ENCODE assay signal across 10 cellular contexts in genomic region chr3:50341537-50341936, GRCh38. TPM values are rescaled to one million over a fixed set of nuclear protein-coding genes. Genes with fewer than 3 reads are reported as not detected.
DNase-seq lines count a peak whose midpoint lies in the region; ATAC-seq and TF ChIP-seq lines count a peak whose summit lies in the region.
"Had no signal": no experiment of that assay in that cellular context is flagged by ENCODE, and none has a peak within 500 bp of the region (broad histone marks: within the 10 kb centered on the region; RNA-seq: fewer than 3 reads in every experiment).

No MANE protein-coding gene starts in this region.

- H3K27me3 ChIP-seq in CD8-positive, alpha-beta memory T cell (ENCODE audit: insufficient read depth, low read length, poor library complexity, severe bottlenecking) = no peaks in the 10 kb centered on the region
- H3K27me3 ChIP-seq in esophagus muscularis mucosa (peaks cover 0 to 3% (median 0%) of the 10 kb centered on the region in 4 donors), SJCRH30 (no peaks in the 10 kb centered on the region)

- H3K4me3 ChIP-seq in CD8-positive, alpha-beta memory T cell (ENCODE audit: low read length) = peak overlapping the region; percentile 73
- H3K4me3 ChIP-seq in esophagus muscularis mucosa (peak overlapping the region; percentile 57 to 74 (median 67)), skeletal muscle cell (ENCODE audit: low read depth, low read length) (peak overlapping the region; percentile 55), SJCRH30 (no peak overlapping the region)

- no peaks in the 10 kb centered on the region for H3K9me3 ChIP-seq in CD8-positive, alpha-beta memory T cell (ENCODE audit: low read length)
- no peaks in the 10 kb centered on the region for H3K9me3 ChIP-seq in esophagus muscularis mucosa
- H3K9me3 ChIP-seq in SJCRH30 (replicated peaks) = no peaks in the 10 kb centered on the region

- CTCF ChIA-PET in CD8-positive, alpha-beta memory T cell (lab: Charles Lee) = interaction anchor here (1.1 to 8.5 kb wide), 6 partner anchors 8 to 228 kb away, joined by 3 to 103 read pairs (median 4); partner anchors contain the start of genes CYB561D2, HEMK1, NPRL2 and ZMYND10

- POLR2A ChIA-PET in CD8-positive, alpha-beta memory T cell (lab: Charles Lee) = interaction anchor here (0.9 to 2.4 kb wide), 3 partner anchors 8 to 14 kb away, joined by 5 to 27 read pairs (median 6); partner anchors contain the start of genes CYB561D2 and NPRL2

- peaks cover 0 to 2% of the 10 kb centered on the region in 2 donors for H3K27me3 Mint-ChIP-seq in CD8-positive, alpha-beta memory T cell
- H3K27me3 Mint-ChIP-seq in IgD-negative memory B cell = no peaks in the 10 kb centered on the region

- intact Hi-C loops in esophagus muscularis mucosa (cut with DNase I) = no loop called here

- DNase-seq in CD8-positive, alpha-beta memory T cell = peak in 1 of 5 donors; percentile 39
- DNase-seq in esophagus muscularis mucosa (ENCODE audit: extremely low spot score) (no peak), skeletal muscle cell (ENCODE audit: low read depth) (no peak), activated gamma-delta T cell treated with Interleukin-2 at 50 U/mL for 16 hours (no peak), SJCRH30 (no peak)
- DNase-seq: NCI-H2171 had no signal

- peak overlapping the region; percentile 59 for H3K27ac ChIP-seq in CD8-positive, alpha-beta memory T cell (ENCODE audit: low read depth, low read length)
- H3K27ac ChIP-seq in esophagus muscularis mucosa (replicated peaks in 1 of 4) (peak overlapping the region; percentile 96 to 100 (median 98)), SJCRH30 (no peak overlapping the region)
- H3K27ac ChIP-seq: parathyroid adenoma had no signal

- H3K4me1 ChIP-seq in CD8-positive, alpha-beta memory T cell (ENCODE audit: insufficient read depth, low read length) = peaks cover 52% of the 10 kb centered on the region
- peaks cover 44 to 66% (median 60%) of the 10 kb centered on the region in 4 donors for H3K4me1 ChIP-seq in esophagus muscularis mucosa
- H3K4me1 ChIP-seq in SJCRH30 = no peaks in the 10 kb centered on the region

- no peaks in the 10 kb centered on the region for H3K36me3 ChIP-seq in CD8-positive, alpha-beta memory T cell (ENCODE audit: insufficient read depth, low read length)
- H3K36me3 ChIP-seq in esophagus muscularis mucosa (no peaks in the 10 kb centered on the region), SJCRH30 (no peaks in the 10 kb centered on the region)

- TF ChIP-seq EP300 in esophagus muscularis mucosa (IDR thresholded peaks at IDR 0.05) = no peak

- no peak for TF ChIP-seq CTCF in esophagus muscularis mucosa (IDR thresholded peaks at IDR 0.05)

- H3K4me1 Mint-ChIP-seq in CD8-positive, alpha-beta memory T cell = peaks cover 44 to 76% (median 56%) of the 10 kb centered on the region in 3 donors
- peaks cover 19 to 26% (median 25%) of the 10 kb centered on the region in 3 donors for H3K4me1 Mint-ChIP-seq in IgD-negative memory B cell

- peaks cover 0 to 25% (median 2%) of the 10 kb centered on the region in 3 donors for H3K36me3 Mint-ChIP-seq in CD8-positive, alpha-beta memory T cell
- no peaks in the 10 kb centered on the region for H3K36me3 Mint-ChIP-seq in IgD-negative memory B cell

- peak overlapping the region; percentile 81 to 95 (median 89) for H3K4me3 Mint-ChIP-seq in CD8-positive, alpha-beta memory T cell
- peak overlapping the region; percentile 88 to 96 (median 92) for H3K4me3 Mint-ChIP-seq in IgD-negative memory B cell

- no peak for ATAC-seq in HG02840 (IDR thresholded peaks at IDR 0.05; ENCODE audit: low FRiP score, unreplicated experiment)
- ATAC-seq in HG02798 (IDR thresholded peaks at IDR 0.05; ENCODE audit: poor library complexity, unreplicated experiment) = no peak

- peak overlapping the region; percentile 72 to 95 (median 89) for H3K27ac Mint-ChIP-seq in CD8-positive, alpha-beta memory T cell
- peak overlapping the region; percentile 66 to 90 (median 86) for H3K27ac Mint-ChIP-seq in IgD-negative memory B cell

- H3K9me3 Mint-ChIP-seq in CD8-positive, alpha-beta memory T cell = no peaks in the 10 kb centered on the region
- H3K9me3 Mint-ChIP-seq in IgD-negative memory B cell = no peaks in the 10 kb centered on the region

- TF ChIP-seq POLR2A in esophagus muscularis mucosa (IDR thresholded peaks at IDR 0.05; ENCODE audit: low read depth) = no peak

- 87% methylated on average over 5 of the region's 9 CpGs for WGBS in esophagus muscularis mucosa

RNA-seq across cellular contexts. Expression of gene RASSF1, which starts 0.9 kb away (rescaled TPM):
- total RNA-seq in CD8-positive, alpha-beta memory T cell = 10 to 100 TPM; 70.8 to 71.9 TPM
- polyA plus RNA-seq in CD8-positive, alpha-beta memory T cell = 152 TPM
- polyA plus RNA-seq in IgD-negative memory B cell = 155 TPM
- 10 to 100 TPM; 28.7 to 44.2 (median 33.2) TPM for total RNA-seq in esophagus muscularis mucosa
- 11.7 and 12.7 TPM in 2 replicates for total RNA-seq in SJCRH30 (2014; rRNA removed; shearing (Covaris generic))

RNA-seq across cellular contexts. Expression of gene ZMYND10, which starts 4.0 kb away (rescaled TPM):
- 1 to 10 TPM in 1 of 2 experiments, under 1 TPM in 1; 0.97 to 1.3 TPM for total RNA-seq in CD8-positive, alpha-beta memory T cell
- polyA plus RNA-seq in CD8-positive, alpha-beta memory T cell = 1.1 TPM
- not detected for polyA plus RNA-seq in IgD-negative memory B cell
- total RNA-seq in esophagus muscularis mucosa = under 1 TPM in 3 of 4 donors, not detected in 1; 0.50 to 0.57 (median 0.52) TPM
- total RNA-seq in SJCRH30 (2014; rRNA removed; shearing (Covaris generic)) = 0.73 and 0.99 TPM in 2 replicates

RNA-seq across cellular contexts. Expression of gene NPRL2, which starts 9.0 kb away (rescaled TPM):
- 10 to 100 TPM; 44.6 to 48.0 TPM for total RNA-seq in CD8-positive, alpha-beta memory T cell
- 59.5 TPM for polyA plus RNA-seq in CD8-positive, alpha-beta memory T cell
- 30.4 TPM for polyA plus RNA-seq in IgD-negative memory B cell
- total RNA-seq in esophagus muscularis mucosa = 10 to 100 TPM; 10.4 to 16.7 (median 14.2) TPM
- total RNA-seq in SJCRH30 (2014; rRNA removed; shearing (Covaris generic)) = 14.0 and 14.4 TPM in 2 replicates

RNA-seq across cellular contexts. Expression of gene CYB561D2, which starts 9.1 kb away (rescaled TPM):
- 10 to 100 TPM; 32.4 to 37.7 TPM for total RNA-seq in CD8-positive, alpha-beta memory T cell
- polyA plus RNA-seq in CD8-positive, alpha-beta memory T cell = 78.2 TPM
- polyA plus RNA-seq in IgD-negative memory B cell = 63.3 TPM
- total RNA-seq in esophagus muscularis mucosa = 10 to 100 TPM in 1 of 4 donors, 1 to 10 TPM in 3; 5.4 to 12.4 (median 8.1) TPM
- 6.5 and 8.9 TPM in 2 replicates for total RNA-seq in SJCRH30 (2014; rRNA removed; shearing (Covaris generic))

RNA-seq across cellular contexts. Expression of gene TUSC2, which starts 13.5 kb away (rescaled TPM):
- 10 to 100 TPM; 31.4 to 36.6 TPM for total RNA-seq in CD8-positive, alpha-beta memory T cell
- 52.9 TPM for polyA plus RNA-seq in CD8-positive, alpha-beta memory T cell
- 51.4 TPM for polyA plus RNA-seq in IgD-negative memory B cell
- total RNA-seq in esophagus muscularis mucosa = 10 to 100 TPM; 18.7 to 40.6 (median 37.5) TPM
- total RNA-seq in SJCRH30 (2014; rRNA removed; shearing (Covaris generic)) = 21.2 and 26.4 TPM in 2 replicates
